Comparison of ENCODE assay signal across 17 cellular contexts in the genomic region with DNA sequence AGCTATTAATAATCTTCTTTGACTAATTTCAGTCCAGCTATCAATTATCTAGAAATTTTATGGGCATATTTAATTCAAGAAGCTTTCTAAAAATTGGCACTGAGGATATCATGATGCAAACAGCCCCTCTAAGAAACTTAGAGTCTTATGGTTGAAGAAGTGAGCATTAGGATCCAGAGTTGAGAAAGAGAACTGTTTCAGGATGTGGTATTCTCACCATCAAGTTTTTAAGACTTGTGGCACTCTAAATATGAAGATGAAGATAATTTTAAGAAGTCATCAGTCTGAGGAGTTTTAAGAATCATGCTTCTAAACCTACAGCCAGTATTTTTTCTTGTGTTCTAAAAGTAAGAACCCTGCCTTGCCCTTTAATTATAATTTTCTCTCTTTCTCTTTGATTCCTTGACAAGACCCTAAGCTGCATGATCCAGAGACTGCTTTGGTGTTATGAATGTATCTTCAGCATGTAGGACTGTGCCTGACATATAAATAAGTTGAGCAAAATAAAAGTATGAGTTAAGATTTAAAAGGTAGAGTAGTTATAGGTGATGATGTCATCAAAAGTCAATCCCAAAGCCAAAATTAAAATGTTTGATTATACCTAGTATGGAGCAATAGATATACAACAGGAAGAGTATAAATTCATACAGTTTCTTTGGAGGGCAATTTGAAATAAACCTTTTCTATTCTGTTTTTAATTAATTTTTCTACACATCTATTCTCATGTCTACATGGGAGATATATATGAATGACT.
"Had no signal": no experiment of that assay in that cellular context is flagged by ENCODE, and none has a peak within 500 bp of the region (broad histone marks: within the 10 kb centered on the region; RNA-seq: fewer than 3 reads in every experiment).

No MANE protein-coding gene starts in this region.

- ATAC-seq: activated CD4-positive, alpha-beta T cell treated with anti-CD3 and anti-CD28 coated beads for 36 hours; gastroesophageal sphincter; heart right ventricle; left ventricle myocardium superior; stimulated activated naive B cell treated with anti-CD40 and anti-IgM and Interleukin-4, amounts not matched to agents 10 μg/mL and 1 μg/mL and 100 μg/mL, for 72 hours; WTC11 had no signal

- H3K4me3 ChIP-seq: adrenal gland, breast epithelium, esophagus muscularis mucosa, gastroesophageal sphincter, heart right ventricle, thoracic aorta, upper lobe of left lung had no signal

- H3K9me3 Mint-ChIP-seq: neural crest cell; stimulated activated naive B cell treated with anti-CD40 and anti-IgM and Interleukin-4, amounts not matched to agents 10 μg/mL and 1 μg/mL and 100 μg/mL, for 72 hours had no signal

- H3K27me3 Mint-ChIP-seq: activated CD4-positive, alpha-beta T cell treated with anti-CD3 and anti-CD28 coated beads for 36 hours; stimulated activated naive B cell treated with anti-CD40 and anti-IgM and Interleukin-4, amounts not matched to agents 10 μg/mL and 1 μg/mL and 100 μg/mL, for 72 hours had no signal

- H3K27ac ChIP-seq: adrenal gland, breast epithelium, esophagus muscularis mucosa, gastroesophageal sphincter, heart right ventricle, thoracic aorta, upper lobe of left lung had no signal

- H3K9me3 ChIP-seq: adrenal gland, breast epithelium, esophagus muscularis mucosa, gastroesophageal sphincter, heart right ventricle, thoracic aorta, upper lobe of left lung had no signal

- H3K4me3 Mint-ChIP-seq: activated CD4-positive, alpha-beta T cell treated with anti-CD3 and anti-CD28 coated beads for 36 hours; neural crest cell; stimulated activated naive B cell treated with anti-CD40 and anti-IgM and Interleukin-4, amounts not matched to agents 10 μg/mL and 1 μg/mL and 100 μg/mL, for 72 hours; WTC11 had no signal

- H3K4me1 Mint-ChIP-seq: activated CD4-positive, alpha-beta T cell treated with anti-CD3 and anti-CD28 coated beads for 36 hours; stimulated activated naive B cell treated with anti-CD40 and anti-IgM and Interleukin-4, amounts not matched to agents 10 μg/mL and 1 μg/mL and 100 μg/mL, for 72 hours had no signal

- H3K36me3 ChIP-seq: adrenal gland, breast epithelium had no signal

- H3K4me1 ChIP-seq: breast epithelium, esophagus muscularis mucosa, gastroesophageal sphincter, heart right ventricle, upper lobe of left lung had no signal

- DNase-seq: activated CD4-positive, alpha-beta T cell treated with anti-CD3 and anti-CD28 coated beads for 36 hours; activated naive CD4-positive, alpha-beta T cell treated with anti-CD3 and anti-CD28 coated beads, Interleukin-2, amount 50 U/mL, for 16 hours; activated T-cell treated with anti-CD3 and anti-CD28 coated beads, Interleukin-2, amount 50 U/mL, for 1 hour; adrenal gland; cerebellar nuclear complex; effector CD4-positive, alpha-beta T cell; heart right ventricle; left ventricle myocardium superior; retina; stimulated activated naive B cell treated with anti-CD40 and anti-IgM and Interleukin-4, amounts not matched to agents 10 μg/mL and 1 μg/mL and 100 μg/mL, for 72 hours had no signal

- H3K27ac Mint-ChIP-seq: activated CD4-positive, alpha-beta T cell treated with anti-CD3 and anti-CD28 coated beads for 36 hours; stimulated activated naive B cell treated with anti-CD40 and anti-IgM and Interleukin-4, amounts not matched to agents 10 μg/mL and 1 μg/mL and 100 μg/mL, for 72 hours; WTC11 had no signal
